In genomic region chr10:71819985-71820384, GRCh38 we compare ENCODE assay signal across 15 cellular contexts. TPM values are rescaled to one million over a fixed set of nuclear protein-coding genes. Genes with fewer than 3 reads are reported as not detected.
DNase-seq lines count a peak whose midpoint lies in the region; ATAC-seq and TF ChIP-seq lines count a peak whose summit lies in the region.
"Had no signal": no experiment of that assay in that cellular context is flagged by ENCODE, and none has a peak within 500 bp of the region (broad histone marks: within the 10 kb centered on the region; RNA-seq: fewer than 3 reads in every experiment).

No MANE protein-coding gene starts in this region.

- H3K27ac ChIP-seq in neutrophil = peak overlapping the region; percentile 92
- H3K27ac ChIP-seq: GM23248 had no signal

- H3K4me3 Mint-ChIP-seq in activated naive CD4-positive, alpha-beta T cell treated with anti-CD3 and anti-CD28 coated beads, Interleukin-2, amount 10 ng/mL, durations not matched to agents 7 days and 5 days = no peak overlapping the region
- H3K4me3 Mint-ChIP-seq in dendritic cell treated with granulocyte-macrophage colony-stimulating factor and Interleukin-4, amounts not matched to agents 40 ng/mL and 50 ng/mL, for 4 days = no peak overlapping the region
- H3K4me3 Mint-ChIP-seq in Calu3 (ENCODE audit: low read depth, unreplicated experiment) = no peak overlapping the region
- H3K4me3 Mint-ChIP-seq: CD4-positive, alpha-beta T cell; IgD-negative memory B cell had no signal

- CTCF ChIA-PET in activated naive CD4-positive, alpha-beta T cell treated with anti-CD3 and anti-CD28 coated beads, Interleukin-2, amount 10 ng/mL, durations not matched to agents 7 days and 5 days (lab: Charles Lee) = no interaction called here
- CTCF ChIA-PET in Calu3 (lab: Charles Lee) = no interaction called here

- H3K4me1 ChIP-seq in neutrophil (ENCODE audit: control insufficient read depth in 1 of 2, insufficient read depth in 1 of 2, low read depth in 1 of 2, low read length in 1 of 2) = peaks cover 100% of the 10 kb centered on the region in 2 experiments

- TF ChIP-seq CTCF in neutrophil (IDR thresholded peaks at IDR 0.05) = no peak
- no peak for TF ChIP-seq CTCF in Calu3 (IDR thresholded peaks at IDR 0.05; ENCODE audit: unreplicated experiment)

- intact Hi-C loops in dendritic cell treated with granulocyte-macrophage colony-stimulating factor and Interleukin-4, amounts not matched to agents 40 ng/mL and 50 ng/mL, for 4 days (cut with micrococcal nuclease) = loop anchor here (10.0 kb wide), 1 partner anchor 505 kb away; the partner anchor contains the start of gene SLC29A3
- intact Hi-C loops in Calu3 (cut with micrococcal nuclease; ENCODE audit: unreplicated experiment) = loop anchor here (10.0 kb wide), 1 partner anchor 125 kb away; no protein-coding TSS in a partner anchor

- H3K27me3 Mint-ChIP-seq in activated naive CD4-positive, alpha-beta T cell treated with anti-CD3 and anti-CD28 coated beads, Interleukin-2, amount 10 ng/mL, durations not matched to agents 7 days and 5 days = no peaks in the 10 kb centered on the region
- H3K27me3 Mint-ChIP-seq in dendritic cell treated with granulocyte-macrophage colony-stimulating factor and Interleukin-4, amounts not matched to agents 40 ng/mL and 50 ng/mL, for 4 days = no peaks in the 10 kb centered on the region
- no peaks in the 10 kb centered on the region for H3K27me3 Mint-ChIP-seq in Calu3 (ENCODE audit: unreplicated experiment)
- H3K27me3 Mint-ChIP-seq: CD4-positive, alpha-beta T cell; IgD-negative memory B cell had no signal

- H3K27me3 ChIP-seq in neutrophil = no peaks in the 10 kb centered on the region
- H3K27me3 ChIP-seq: BLaER1 treated with 17β-estradiol and CSF1 and Interleukin-3, amounts not matched to agents 10 nM and 100 nM had no signal

- DNase-seq in activated naive CD4-positive, alpha-beta T cell treated with anti-CD3 and anti-CD28 coated beads, Interleukin-2, amount 50 U/mL, for 72 hours (ENCODE audit: low spot score in 2 of 2) = no peak
- no peak for DNase-seq in activated naive CD4-positive, alpha-beta T cell treated with anti-CD3 and anti-CD28 coated beads, Interleukin-2, amount 10 ng/mL, durations not matched to agents 7 days and 5 days
- no peak for DNase-seq in NCI-H510A treated with DMSO at 0.1 percent for 48 hours (lab: John Stamatoyannopoulos, UW)
- no peak for DNase-seq in Calu3
- DNase-seq: ACHN; CD4-positive, alpha-beta T cell; DMS79; GM23248; H7 had no signal

- H3K27ac Mint-ChIP-seq in activated naive CD4-positive, alpha-beta T cell treated with anti-CD3 and anti-CD28 coated beads, Interleukin-2, amount 50 U/mL, for 72 hours = peak overlapping the region; percentile 38 to 68
- H3K27ac Mint-ChIP-seq in activated naive CD4-positive, alpha-beta T cell treated with anti-CD3 and anti-CD28 coated beads, Interleukin-2, amount 10 ng/mL, durations not matched to agents 7 days and 5 days = no peak overlapping the region
- H3K27ac Mint-ChIP-seq in dendritic cell treated with granulocyte-macrophage colony-stimulating factor and Interleukin-4, amounts not matched to agents 40 ng/mL and 50 ng/mL, for 4 days = peak overlapping the region; percentile 79
- no peak overlapping the region for H3K27ac Mint-ChIP-seq in Calu3 (ENCODE audit: unreplicated experiment)
- H3K27ac Mint-ChIP-seq: CD4-positive, alpha-beta T cell had no signal

- H3K4me1 Mint-ChIP-seq in activated naive CD4-positive, alpha-beta T cell treated with anti-CD3 and anti-CD28 coated beads, Interleukin-2, amount 10 ng/mL, durations not matched to agents 7 days and 5 days = peaks cover 13% of the 10 kb centered on the region
- H3K4me1 Mint-ChIP-seq in dendritic cell treated with granulocyte-macrophage colony-stimulating factor and Interleukin-4, amounts not matched to agents 40 ng/mL and 50 ng/mL, for 4 days (ENCODE audit: low read depth) = peaks cover 97% of the 10 kb centered on the region
- H3K4me1 Mint-ChIP-seq in Calu3 (ENCODE audit: low read depth, unreplicated experiment) = no peaks in the 10 kb centered on the region
- H3K4me1 Mint-ChIP-seq: IgD-negative memory B cell had no signal

- H3K36me3 Mint-ChIP-seq in activated naive CD4-positive, alpha-beta T cell treated with anti-CD3 and anti-CD28 coated beads, Interleukin-2, amount 50 U/mL, for 72 hours = peaks cover 0 to 6% of the 10 kb centered on the region in 2 donors
- H3K36me3 Mint-ChIP-seq in activated naive CD4-positive, alpha-beta T cell treated with anti-CD3 and anti-CD28 coated beads, Interleukin-2, amount 10 ng/mL, durations not matched to agents 7 days and 5 days = peaks cover 55% of the 10 kb centered on the region
- H3K36me3 Mint-ChIP-seq in dendritic cell treated with granulocyte-macrophage colony-stimulating factor and Interleukin-4, amounts not matched to agents 40 ng/mL and 50 ng/mL, for 4 days (ENCODE audit: low read depth) = peaks cover 100% of the 10 kb centered on the region
- H3K36me3 Mint-ChIP-seq in Calu3 (ENCODE audit: insufficient read depth, unreplicated experiment) = peaks cover 71% of the 10 kb centered on the region

- no TSS peak for BruUV-seq in Calu3 (replicated peaks; lab: Mats Ljungman, UMichigan)

- peaks cover 96% of the 10 kb centered on the region for H3K36me3 ChIP-seq in neutrophil

- H3K9me3 Mint-ChIP-seq in activated naive CD4-positive, alpha-beta T cell treated with anti-CD3 and anti-CD28 coated beads, Interleukin-2, amount 50 U/mL, for 72 hours = no peaks in the 10 kb centered on the region
- no peaks in the 10 kb centered on the region for H3K9me3 Mint-ChIP-seq in activated naive CD4-positive, alpha-beta T cell treated with anti-CD3 and anti-CD28 coated beads, Interleukin-2, amount 10 ng/mL, durations not matched to agents 7 days and 5 days
- no peaks in the 10 kb centered on the region for H3K9me3 Mint-ChIP-seq in dendritic cell treated with granulocyte-macrophage colony-stimulating factor and Interleukin-4, amounts not matched to agents 40 ng/mL and 50 ng/mL, for 4 days
- H3K9me3 Mint-ChIP-seq in Calu3 (ENCODE audit: low read depth, unreplicated experiment) = no peaks in the 10 kb centered on the region
- H3K9me3 Mint-ChIP-seq: CD4-positive, alpha-beta T cell; IgD-negative memory B cell had no signal

- H3K9me3 ChIP-seq in neutrophil = no peaks in the 10 kb centered on the region
- H3K9me3 ChIP-seq: BLaER1 treated with 17β-estradiol and CSF1 and Interleukin-3, amounts not matched to agents 10 nM and 100 nM had no signal

- no peak overlapping the region for H3K4me3 ChIP-seq in neutrophil (ENCODE audit: low read depth in 1 of 2, low read length in 1 of 2)
- H3K4me3 ChIP-seq: BLaER1 treated with 17β-estradiol and CSF1 and Interleukin-3, amounts not matched to agents 10 nM and 100 nM; GM12878; GM23248 had no signal

- ATAC-seq in activated naive CD4-positive, alpha-beta T cell treated with anti-CD3 and anti-CD28 coated beads, Interleukin-2, amount 50 U/mL, for 72 hours = no peak
- no peak for ATAC-seq in HG02981 (IDR thresholded peaks at IDR 0.05; ENCODE audit: unreplicated experiment)
- ATAC-seq: GM12878 had no signal

RNA-seq across cellular contexts. Expression of gene PSAP, which starts 31.1 kb away (rescaled TPM):
- 100 to 1,000 TPM; 128 to 165 TPM for total RNA-seq in activated naive CD4-positive, alpha-beta T cell treated with anti-CD3 and anti-CD28 coated beads, Interleukin-2, amount 50 U/mL, for 72 hours
- 840 and 1,050 TPM in 2 replicates for total RNA-seq in Calu3 (2022)

RNA-seq across cellular contexts. Expression of gene VSIR, which starts 46.7 kb away (rescaled TPM):
- 100 to 1,000 TPM in 1 of 2 donors, 10 to 100 TPM in 1; 54.5 to 126 TPM for total RNA-seq in activated naive CD4-positive, alpha-beta T cell treated with anti-CD3 and anti-CD28 coated beads, Interleukin-2, amount 50 U/mL, for 72 hours
- total RNA-seq in Calu3 (2022) = 30.1 and 46.1 TPM in 2 replicates

Comparison
In these comparisons a context has a peak if more than half of its experiments do, and no peak if none do; other contexts are left out.
1. H3K27ac Mint-ChIP-seq: peak in activated naive CD4-positive, alpha-beta T cell treated with anti-CD3 and anti-CD28 coated beads, Interleukin-2, amount 50 U/mL, for 72 hours (2 of 2) and dendritic cell treated with granulocyte-macrophage colony-stimulating factor and Interleukin-4, amounts not matched to agents 40 ng/mL and 50 ng/mL, for 4 days (single experiment); none in activated naive CD4-positive, alpha-beta T cell treated with anti-CD3 and anti-CD28 coated beads, Interleukin-2, amount 10 ng/mL, durations not matched to agents 7 days and 5 days (single experiment) and Calu3 (single experiment).